Comparison of ENCODE assay signal across 11 cellular contexts in genomic region chr3:73419179-73419803, GRCh38.
DNase-seq lines count a peak whose midpoint lies in the region; ATAC-seq and TF ChIP-seq lines count a peak whose summit lies in the region.
"Had no signal": no experiment of that assay in that cellular context is flagged by ENCODE, and none has a peak within 500 bp of the region (broad histone marks: within the 10 kb centered on the region; RNA-seq: fewer than 3 reads in every experiment).

No MANE protein-coding gene starts in this region.

- peaks cover 48 to 97% (median 78%) of the 10 kb centered on the region in 4 donors for H3K4me1 ChIP-seq in esophagus muscularis mucosa

- TF ChIP-seq POLR2A in esophagus muscularis mucosa (IDR thresholded peaks at IDR 0.05; ENCODE audit: low read depth), result no peak

- TF ChIP-seq CTCF in AG04450 (IDR thresholded peaks at IDR 0.05; ENCODE audit: low read depth, low read length), result peak; percentile 61
- TF ChIP-seq CTCF in esophagus muscularis mucosa (IDR thresholded peaks at IDR 0.05), result peak in 2 of 3 experiments; percentile 9 to 42
- peak; percentile 27 to 39 (median 31) for TF ChIP-seq CTCF in nephron (IDR thresholded peaks at IDR 0.05; ENCODE audit: unreplicated experiment in 3 of 3)

- no peak for ATAC-seq in effector memory CD8-positive, alpha-beta T cell (replicated peaks)

- H3K27ac Mint-ChIP-seq in nephron, result peak overlapping the region; percentile 22 to 58 (median 55)
- H3K27ac Mint-ChIP-seq in effector memory CD8-positive, alpha-beta T cell, result no peak overlapping the region

- peaks cover 16% of the 10 kb centered on the region for H3K36me3 Mint-ChIP-seq in nephron (ENCODE audit: low read depth)
- no peaks in the 10 kb centered on the region for H3K36me3 Mint-ChIP-seq in effector memory CD8-positive, alpha-beta T cell (ENCODE audit: insufficient read depth)

- H3K4me3 ChIP-seq in AG04450 (ENCODE audit: low read depth, low read length) (peak overlapping the region; percentile 46), esophagus muscularis mucosa (peak overlapping the region in 3 of 4 donors; percentile 3 to 25 (median 23))

- no peaks in the 10 kb centered on the region for H3K36me3 ChIP-seq in esophagus muscularis mucosa

- POLR2A ChIA-PET in AG04450 (lab: Yijun Ruan, JAX), result interaction anchor here (0.7 to 0.9 kb wide), 3 partner anchors 10 to 15 kb away, joined by 3 to 4 read pairs (median 3); no protein-coding TSS in a partner anchor

- DNase-seq in AG04450 (ENCODE audit: low read depth, low spot score) (peak; percentile 72), LHCN-M2 (ENCODE audit: low read depth) (peak; percentile 16), esophagus muscularis mucosa (ENCODE audit: extremely low spot score) (no peak), NCI-H69 (lab: John Stamatoyannopoulos, UW) (no peak), putamen (ENCODE audit: low spot score) (no peak), NCI-H2081 treated with DMSO at 0.1 percent for 48 hours (lab: John Stamatoyannopoulos, UW) (no peak)
- DNase-seq in effector memory CD8-positive, alpha-beta T cell, result no peak
- DNase-seq: ACHN, kidney glomerular epithelial cell, NCI-H2029 treated with DMSO at 0.1 percent for 48 hours had no signal

- no peaks in the 10 kb centered on the region for H3K9me3 Mint-ChIP-seq in nephron
- H3K9me3 Mint-ChIP-seq in effector memory CD8-positive, alpha-beta T cell, result peaks cover 8% of the 10 kb centered on the region in 2 donors

- H3K9me3 ChIP-seq in AG04450 (ENCODE audit: control insufficient read depth, insufficient read depth, low read length) (no peaks in the 10 kb centered on the region), esophagus muscularis mucosa (no peaks in the 10 kb centered on the region)

- intact Hi-C loops in esophagus muscularis mucosa (cut with DNase I), result no loop called here

- H3K4me3 Mint-ChIP-seq in nephron, result peak overlapping the region in 1 of 3 experiments; percentile 6
- H3K4me3 Mint-ChIP-seq in effector memory CD8-positive, alpha-beta T cell, result no peak overlapping the region

- CTCF ChIA-PET in AG04450 (lab: Charles Lee), result interaction anchor here (0.6 to 2.9 kb wide), 10 partner anchors 9 to 319 kb away, joined by 3 to 20 read pairs (median 4); no protein-coding TSS in a partner anchor

- no peak for TF ChIP-seq EP300 in esophagus muscularis mucosa (IDR thresholded peaks at IDR 0.05)

- H3K4me1 Mint-ChIP-seq in nephron, result peaks cover 54% of the 10 kb centered on the region
- H3K4me1 Mint-ChIP-seq in effector memory CD8-positive, alpha-beta T cell (ENCODE audit: low read depth in 2 of 2), result no peaks in the 10 kb centered on the region

- 46% methylated on average over 14 of the region's 14 CpGs for WGBS in esophagus muscularis mucosa

- no peaks in the 10 kb centered on the region for H3K27me3 Mint-ChIP-seq in nephron (ENCODE audit: low read depth)
- H3K27me3 Mint-ChIP-seq in effector memory CD8-positive, alpha-beta T cell, result no peaks in the 10 kb centered on the region

- H3K27ac ChIP-seq in AG04450 (ENCODE audit: low read depth, low read length) (peak overlapping the region; percentile 81), esophagus muscularis mucosa (replicated peaks in 1 of 4) (peak overlapping the region; percentile 65 to 82 (median 76))

- H3K27me3 ChIP-seq in AG04450 (ENCODE audit: control insufficient read depth, insufficient read depth, low read length), result no peaks in the 10 kb centered on the region
- H3K27me3 ChIP-seq in esophagus muscularis mucosa, result no peaks in the 10 kb centered on the region

Comparison
In these comparisons a context has a peak if more than half of its experiments do, and no peak if none do; other contexts are left out.
1. DNase-seq: peak in AG04450 (single experiment) and LHCN-M2 (single experiment); none in esophagus muscularis mucosa (single experiment), NCI-H69 (single experiment), effector memory CD8-positive, alpha-beta T cell (0 of 3), putamen (single experiment) and NCI-H2081 treated with DMSO at 0.1 percent for 48 hours (single experiment).
2. H3K27ac Mint-ChIP-seq: peak in nephron (3 of 3); none in effector memory CD8-positive, alpha-beta T cell (0 of 2).
3. Peak in every context shown above with its lines, with median percentiles within 50 percentile points of each other: CTCF ChIP-seq.